Comparison of ENCODE assay signal across 11 cellular contexts in genomic region chr1:151673407-151673806, GRCh38. TPM values are rescaled to one million over a fixed set of nuclear protein-coding genes. Genes with fewer than 3 reads are reported as not detected.
"Had no signal": no experiment of that assay in that cellular context is flagged by ENCODE, and none has a peak within 500 bp of the region (broad histone marks: within the 10 kb centered on the region; RNA-seq: fewer than 3 reads in every experiment).

No MANE protein-coding gene starts in this region.

- H3K4me2 ChIP-seq: GM23338 had no signal

- H3K4me1 Mint-ChIP-seq: GM23338 had no signal

- H3K27ac Mint-ChIP-seq: GM23338, HFFc6 had no signal

- H3K4me3 Mint-ChIP-seq: GM23338, H9, HFFc6 had no signal

- H3K27ac ChIP-seq: GM23248 had no signal

- FAIRE-seq: H1 had no signal

- DNase-seq: GM23248, GOT3, H7, H9, HCEC 1CT, HFFc6 had no signal

- H3K4me1 ChIP-seq: HAP-1 had no signal

- H3K9me3 Mint-ChIP-seq: GM23338, HFFc6 had no signal

- H3K4me3 ChIP-seq: GM23248, GM23338, HAP-1 had no signal

- ATAC-seq: GM23338, HCT116 had no signal

- H3K9me3 ChIP-seq: HAP-1 had no signal

RNA-seq across cellular contexts. Expression of gene CELF3, which starts 43.2 kb away (rescaled TPM):
- total RNA-seq: GM23248, H4, HFFc6 had no signal
- polyA plus RNA-seq: GM23248 had no signal

RNA-seq across cellular contexts. Expression of gene RIIAD1, which starts 47.9 kb away (rescaled TPM):
- total RNA-seq: GM23248, GM23338, H1, H4, H7, HFFc6 had no signal
- polyA plus RNA-seq: GM23338, H1 had no signal
